ENCODE assay signal across 10 cellular contexts in genomic region chr1:170162385-170163226, GRCh38. TPM values are rescaled to one million over a fixed set of nuclear protein-coding genes. Genes with fewer than 3 reads are reported as not detected.
DNase-seq lines count a peak whose midpoint lies in the region; ATAC-seq and TF ChIP-seq lines count a peak whose summit lies in the region.
"Had no signal": no experiment of that assay in that cellular context is flagged by ENCODE, and none has a peak within 500 bp of the region (broad histone marks: within the 10 kb centered on the region; RNA-seq: fewer than 3 reads in every experiment).

No MANE protein-coding gene starts in this region.

- H3K9ac ChIP-seq in trophoblast cell (ENCODE audit: low read length) (no peak overlapping the region), H9 (ENCODE audit: extremely low read depth, insufficient read length, low read length) (no peak overlapping the region)

- no peak overlapping the region for H4K12ac ChIP-seq in trophoblast cell (ENCODE audit: low read depth, low read length)

- no peak overlapping the region for H2BK20ac ChIP-seq in H9 (ENCODE audit: low read depth, low read length, poor library complexity, severe bottlenecking)

- no peak overlapping the region for H3K4me2 ChIP-seq in trophoblast cell (ENCODE audit: low read length)
- H3K4me2 ChIP-seq in H9 (ENCODE audit: insufficient read depth, insufficient read length, low read length): no peak overlapping the region

- no peak overlapping the region for H3K4me3 ChIP-seq in trophoblast cell (ENCODE audit: low read depth, low read length)

- H3K27ac Mint-ChIP-seq in activated naive CD8-positive, alpha-beta T cell treated with anti-CD3 and anti-CD28 coated beads for 36 hours: no peak overlapping the region
- no peak overlapping the region for H3K27ac Mint-ChIP-seq in H9

- no peak overlapping the region for H2BK12ac ChIP-seq in trophoblast cell (ENCODE audit: low read length)
- no peak overlapping the region for H2BK12ac ChIP-seq in H9 (ENCODE audit: insufficient read length, low read depth, low read length)

- H3K36me3 Mint-ChIP-seq in activated naive CD8-positive, alpha-beta T cell treated with anti-CD3 and anti-CD28 coated beads for 36 hours: no peaks in the 10 kb centered on the region
- no peaks in the 10 kb centered on the region for H3K36me3 Mint-ChIP-seq in H9 (ENCODE audit: insufficient read depth in 1 of 3, low read depth in 3 of 3)

- no peak overlapping the region for H3K56ac ChIP-seq in H9 (ENCODE audit: insufficient read length, low read depth, low read length)

- H3K79me1 ChIP-seq in trophoblast cell (ENCODE audit: low read length) (peaks cover 3% of the 10 kb centered on the region), H9 (ENCODE audit: insufficient read depth, low read depth, low read length, poor library complexity, severe bottlenecking) (no peaks in the 10 kb centered on the region)

- no peaks in the 10 kb centered on the region for H3K23me2 ChIP-seq in H9 (ENCODE audit: insufficient read length, low read depth, low read length, poor library complexity, severe bottlenecking)

- H3K27me3 Mint-ChIP-seq in activated naive CD8-positive, alpha-beta T cell treated with anti-CD3 and anti-CD28 coated beads for 36 hours: peaks cover 7% of the 10 kb centered on the region
- no peaks in the 10 kb centered on the region for H3K27me3 Mint-ChIP-seq in H9 (ENCODE audit: low read depth)

- no peaks in the 10 kb centered on the region for H3K9me3 Mint-ChIP-seq in activated naive CD8-positive, alpha-beta T cell treated with anti-CD3 and anti-CD28 coated beads for 36 hours
- no peaks in the 10 kb centered on the region for H3K9me3 Mint-ChIP-seq in H9

- H2AK5ac ChIP-seq in trophoblast cell (ENCODE audit: low read length) (no peak overlapping the region), H9 (ENCODE audit: insufficient read length, low read length) (no peak overlapping the region)

- H3K27ac ChIP-seq in trophoblast cell (ENCODE audit: low read depth, low read length) (peak overlapping the region; percentile 26), H9 (ENCODE audit: insufficient read length, low read depth, low read length) (no peak overlapping the region)
- H3K27ac ChIP-seq: foreskin keratinocyte had no signal

- H3K9me3 ChIP-seq in trophoblast cell (ENCODE audit: insufficient read depth, low read depth, low read length) (no peaks in the 10 kb centered on the region), H9 (ENCODE audit: control insufficient read depth, low read depth, low read length) (no peaks in the 10 kb centered on the region)

- DNase-seq in EL (peak; percentile 91), T1000 (lab: John Stamatoyannopoulos, UW) (peak; percentile 52), foreskin melanocyte (peak; percentile 68), trophoblast cell (peak; percentile 76 to 89), NCI-H1105 treated with DMSO at 0.1 percent for 48 hours (lab: John Stamatoyannopoulos, UW) (no peak), H9 (no peak)
- no peak for DNase-seq in activated naive CD8-positive, alpha-beta T cell treated with anti-CD3 and anti-CD28 coated beads for 36 hours
- DNase-seq: foreskin keratinocyte, NCI-H1092 treated with DMSO at 0.1 percent for 48 hours had no signal

- H3K79me2 ChIP-seq in trophoblast cell (ENCODE audit: control insufficient read depth, insufficient read depth, low read length, poor library complexity) (no peaks in the 10 kb centered on the region), H9 (ENCODE audit: insufficient read depth, low read length) (no peaks in the 10 kb centered on the region)

- H2BK120ac ChIP-seq in trophoblast cell (ENCODE audit: insufficient read depth, low read length, poor library complexity) (peak overlapping the region; percentile 25), H9 (ENCODE audit: low read depth, low read length, poor library complexity, severe bottlenecking) (no peak overlapping the region)

- H3K18ac ChIP-seq in trophoblast cell (ENCODE audit: low read length) (no peak overlapping the region), H9 (ENCODE audit: insufficient read length, low read depth, low read length) (no peak overlapping the region)

- H4K91ac ChIP-seq in trophoblast cell (ENCODE audit: low read depth, low read length) (no peak overlapping the region), H9 (ENCODE audit: insufficient read length, low read depth, low read length) (no peak overlapping the region)

- no peak overlapping the region for H2BK5ac ChIP-seq in trophoblast cell (ENCODE audit: low read depth, low read length, poor library complexity)
- no peak overlapping the region for H2BK5ac ChIP-seq in H9 (ENCODE audit: insufficient read length, low read length)

- no peaks in the 10 kb centered on the region for H3K4me1 Mint-ChIP-seq in activated naive CD8-positive, alpha-beta T cell treated with anti-CD3 and anti-CD28 coated beads for 36 hours
- H3K4me1 Mint-ChIP-seq in H9: no peaks in the 10 kb centered on the region

- no peak overlapping the region for H3K4me3 Mint-ChIP-seq in activated naive CD8-positive, alpha-beta T cell treated with anti-CD3 and anti-CD28 coated beads for 36 hours
- H3K4me3 Mint-ChIP-seq in H9: no peak overlapping the region

- H3K27me3 ChIP-seq in trophoblast cell (ENCODE audit: insufficient read depth, low read length) (no peaks in the 10 kb centered on the region), H9 (ENCODE audit: insufficient read depth, low read length) (no peaks in the 10 kb centered on the region)
- H3K27me3 ChIP-seq: foreskin keratinocyte had no signal

- H3K4ac ChIP-seq in trophoblast cell (ENCODE audit: low read depth, low read length): no peak overlapping the region
- H3K4ac ChIP-seq in H9 (ENCODE audit: low read depth, low read length): no peak overlapping the region

- no peak for TF ChIP-seq CTCF in H9 (conservative IDR thresholded peaks at IDR 0.05)

- H3K14ac ChIP-seq in trophoblast cell (ENCODE audit: low read length): no peak overlapping the region
- H3K14ac ChIP-seq in H9 (ENCODE audit: insufficient read depth, low read length): no peak overlapping the region

- H3K36me3 ChIP-seq in trophoblast cell (ENCODE audit: control insufficient read depth in 1 of 2, insufficient read depth in 2 of 2, low read length in 2 of 2): no peaks in the 10 kb centered on the region

- no peak overlapping the region for H4K5ac ChIP-seq in H9 (ENCODE audit: insufficient read length, low read depth, low read length)

- no peak overlapping the region for H2AFZ ChIP-seq in trophoblast cell (ENCODE audit: insufficient read depth, low read length, poor library complexity)
- no peak overlapping the region for H2AFZ ChIP-seq in H9 (ENCODE audit: low read length)

- no peak for ATAC-seq in GM19463 (IDR thresholded peaks at IDR 0.05; ENCODE audit: unreplicated experiment)
- ATAC-seq: foreskin keratinocyte had no signal

- no peak overlapping the region for H2BK15ac ChIP-seq in H9 (ENCODE audit: low read depth, low read length)

- H3K23ac ChIP-seq in trophoblast cell (ENCODE audit: low read length): no peak overlapping the region
- no peak overlapping the region for H3K23ac ChIP-seq in H9 (ENCODE audit: insufficient read length, low read depth, low read length)

- WGBS in trophoblast cell (ENCODE audit: extremely low coverage, insufficient coverage, insufficient read length): no CpG with 5 or more reads among the region's 8 CpGs
- WGBS in H9 (ENCODE audit: extremely low coverage, insufficient read length, low lambda C conversion rate): no CpG with 5 or more reads among the region's 8 CpGs

- H4K8ac ChIP-seq in trophoblast cell (ENCODE audit: low read depth, low read length): no peak overlapping the region
- no peak overlapping the region for H4K8ac ChIP-seq in H9 (replicated peaks; ENCODE audit: insufficient read length, low read depth, low read length)

- no peak overlapping the region for H3T11ph ChIP-seq in H9 (ENCODE audit: low read length)

- H3K4me1 ChIP-seq in trophoblast cell (ENCODE audit: control insufficient read depth in 1 of 2, insufficient read depth in 2 of 2, low read length in 2 of 2) (peaks cover 5% of the 10 kb centered on the region in 2 experiments), H9 (ENCODE audit: insufficient read depth, low read length) (no peaks in the 10 kb centered on the region)
- H3K4me1 ChIP-seq: foreskin keratinocyte had no signal

- no peaks in the 10 kb centered on the region for H4K20me1 ChIP-seq in H9 (ENCODE audit: control insufficient read depth, insufficient read depth, insufficient read length)

RNA-seq across cellular contexts. Expression of gene NTMT2, which starts 16.8 kb away (rescaled TPM):
- not detected in 2 replicates for polyA plus RNA-seq in trophoblast cell (2013)
- not detected for total RNA-seq in activated naive CD8-positive, alpha-beta T cell treated with anti-CD3 and anti-CD28 coated beads for 36 hours
- 0.28 TPM in 1 of 2 replicates, not detected in the other for total RNA-seq in H9 (2021)
- total RNA-seq: foreskin keratinocyte had no signal
- polyA plus RNA-seq: foreskin keratinocyte had no signal

Comparison
In these comparisons a context has a peak if more than half of its experiments do, and no peak if none do; other contexts are left out.
1. DNase-seq: peak in EL (single experiment), T1000 (single experiment), foreskin melanocyte (single experiment) and trophoblast cell (2 of 2); none in NCI-H1105 treated with DMSO at 0.1 percent for 48 hours (single experiment), activated naive CD8-positive, alpha-beta T cell treated with anti-CD3 and anti-CD28 coated beads for 36 hours (single experiment) and H9 (single experiment).